ENCODE assay signal across 9 cellular contexts in genomic region chr14:35480119-35480769, GRCh38. TPM values are rescaled to one million over a fixed set of nuclear protein-coding genes. Genes with fewer than 3 reads are reported as not detected.
DNase-seq lines count a peak whose midpoint lies in the region; ATAC-seq and TF ChIP-seq lines count a peak whose summit lies in the region.
"Had no signal": no experiment of that assay in that cellular context is flagged by ENCODE, and none has a peak within 500 bp of the region (broad histone marks: within the 10 kb centered on the region; RNA-seq: fewer than 3 reads in every experiment).

No MANE protein-coding gene starts in this region.

- ATAC-seq in GM18868 (IDR thresholded peaks at IDR 0.05; ENCODE audit: unreplicated experiment), result peak; percentile 98
- ATAC-seq in GM21576 (IDR thresholded peaks at IDR 0.05; ENCODE audit: unreplicated experiment), result peak; percentile 93
- peak; percentile 96 for ATAC-seq in HG03442 (IDR thresholded peaks at IDR 0.05; ENCODE audit: unreplicated experiment)
- ATAC-seq in omental fat pad (ENCODE audit: low FRiP score), result no peak
- ATAC-seq: Panc1 had no signal

- no peaks in the 10 kb centered on the region for H3K27me3 ChIP-seq in colonic mucosa

- peak; percentile 20 for DNase-seq in fibroblast of mammary gland (ENCODE audit: low read depth)
- DNase-seq in colonic mucosa, result no peak
- no peak for DNase-seq in GM19238 (ENCODE audit: insufficient read length, low spot score)
- no peak for DNase-seq in omental fat pad (ENCODE audit: low spot score)
- DNase-seq: stimulated activated CD4-positive, alpha-beta T cell treated with anti-CD3 and anti-CD28 coated beads, Interleukin-4, amount 100 ng/mL, for 24 hours had no signal

- no peak overlapping the region for H3K27ac ChIP-seq in colonic mucosa

- no peaks in the 10 kb centered on the region for H3K4me1 ChIP-seq in colonic mucosa

- no peaks in the 10 kb centered on the region for H3K9me3 ChIP-seq in colonic mucosa

- H3K9ac ChIP-seq in colonic mucosa (ENCODE audit: low read depth in 2 of 2, low read length in 2 of 2), result no peak overlapping the region

- H3K36me3 ChIP-seq in colonic mucosa, result no peaks in the 10 kb centered on the region

- intact Hi-C loops in colonic mucosa (cut with DNase I), result no loop called here

- H3K4me3 ChIP-seq in fibroblast of mammary gland (ENCODE audit: control insufficient read depth, low read depth, low read length) (no peak overlapping the region), colonic mucosa (no peak overlapping the region)

- TF ChIP-seq CTCF in fibroblast of mammary gland (conservative IDR thresholded peaks at IDR 0.05; ENCODE audit: control insufficient read depth, insufficient read depth, low read depth, low read length) (no peak), colonic mucosa (IDR thresholded peaks at IDR 0.05) (no peak), omental fat pad (IDR thresholded peaks at IDR 0.05) (no peak)

RNA-seq across cellular contexts. Expression of gene INSM2, which starts 53.7 kb away (rescaled TPM):
- total RNA-seq in colonic mucosa (not detected), omental fat pad (under 1 TPM in 2 of 4 donors, not detected in 2; 0.13 to 0.47 TPM)
